In the genomic region with DNA sequence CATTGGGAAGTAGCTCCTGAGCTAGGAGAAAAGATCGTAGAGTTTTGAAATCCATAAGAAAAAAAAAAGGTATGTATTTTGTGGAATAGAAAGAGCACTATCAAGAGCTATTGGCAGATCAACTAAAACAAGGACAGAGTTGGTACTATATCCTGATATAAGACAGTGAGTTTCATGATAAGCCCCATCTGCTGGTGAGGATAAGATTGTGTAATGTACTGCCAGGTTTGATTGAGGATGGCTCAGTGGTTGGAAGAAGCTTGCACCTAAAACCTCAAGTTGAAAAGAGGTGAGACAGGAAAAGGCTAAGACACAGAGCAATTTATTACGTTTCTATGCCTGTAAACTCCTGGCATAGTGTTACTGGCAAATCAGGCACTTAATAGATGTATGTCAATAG, we compare ENCODE assay signal across 10 cellular contexts.
DNase-seq lines count a peak whose midpoint lies in the region; ATAC-seq and TF ChIP-seq lines count a peak whose summit lies in the region.
"Had no signal": no experiment of that assay in that cellular context is flagged by ENCODE, and none has a peak within 500 bp of the region (broad histone marks: within the 10 kb centered on the region; RNA-seq: fewer than 3 reads in every experiment).

No MANE protein-coding gene starts in this region.

- intact Hi-C loops in vagina (cut with DNase I) = no loop called here

- H3K36me3 ChIP-seq in brain microvascular endothelial cell (replicated peaks) (no peaks in the 10 kb centered on the region), vagina (no peaks in the 10 kb centered on the region), mesenchymal stem cell (ENCODE audit: control insufficient read depth in 1 of 2, insufficient read depth in 2 of 2, low read depth in 1 of 2, low read length in 2 of 2) (no peaks in the 10 kb centered on the region)

- no peak overlapping the region for H3K4me2 ChIP-seq in mesenchymal stem cell (ENCODE audit: low read length, poor library complexity, severe bottlenecking)

- H3K23ac ChIP-seq in mesenchymal stem cell (ENCODE audit: low read length in 2 of 2) = no peak overlapping the region

- no peak overlapping the region for H2BK12ac ChIP-seq in mesenchymal stem cell (ENCODE audit: low read length in 2 of 2)

- H3K79me1 ChIP-seq in mesenchymal stem cell (replicated peaks; ENCODE audit: low read length, poor library complexity, severe bottlenecking) = no peaks in the 10 kb centered on the region

- ATAC-seq in GM19455 (IDR thresholded peaks at IDR 0.05; ENCODE audit: unreplicated experiment) = no peak

- TF ChIP-seq CTCF in brain microvascular endothelial cell (IDR thresholded peaks at IDR 0.05; ENCODE audit: low read depth, low read length, missing control alignments) (peak; percentile 38), vagina (IDR thresholded peaks at IDR 0.05) (peak in 1 of 3 experiments; percentile 19)

- H2BK5ac ChIP-seq in mesenchymal stem cell (ENCODE audit: low read depth, low read length, poor library complexity, severe bottlenecking) = no peak overlapping the region

- in situ Hi-C loops in brain microvascular endothelial cell (cut with HindIII; ENCODE audit: low pct_ligation_motif_present, low sequenced_read_pairs) = no loop called here

- H3K4me1 ChIP-seq in vagina = no peaks in the 10 kb centered on the region
- H3K4me1 ChIP-seq in mesenchymal stem cell (ENCODE audit: control insufficient read depth, insufficient read depth, low read depth, low read length) = no peaks in the 10 kb centered on the region

- H3K18ac ChIP-seq in mesenchymal stem cell (ENCODE audit: low read depth in 1 of 2, low read length in 2 of 2) = no peak overlapping the region

- no peak overlapping the region for H2AFZ ChIP-seq in mesenchymal stem cell (ENCODE audit: low read depth, low read length)

- no peak for TF ChIP-seq POLR2A in vagina (IDR thresholded peaks at IDR 0.05)

- H2BK15ac ChIP-seq in mesenchymal stem cell (ENCODE audit: low read depth, poor library complexity, severe bottlenecking) = no peak overlapping the region

- H3K27me3 ChIP-seq in brain microvascular endothelial cell (replicated peaks) (no peaks in the 10 kb centered on the region), vagina (no peaks in the 10 kb centered on the region), mesenchymal stem cell (ENCODE audit: control insufficient read depth in 1 of 2, insufficient read depth in 1 of 2, low read length in 2 of 2) (peaks cover 0 to 5% of the 10 kb centered on the region in 2 experiments)

- H2AK5ac ChIP-seq in mesenchymal stem cell (ENCODE audit: low read length, severe bottlenecking) = no peak overlapping the region

- 72% methylated on average over 1 of the region's 2 CpGs for WGBS in mesenchymal stem cell

- no peak overlapping the region for H4K91ac ChIP-seq in mesenchymal stem cell (ENCODE audit: low read length)

- H3K9ac ChIP-seq in mesenchymal stem cell (ENCODE audit: low read length) = no peak overlapping the region

- H4K8ac ChIP-seq in mesenchymal stem cell (ENCODE audit: low read length) = no peak overlapping the region

- H3K4ac ChIP-seq in mesenchymal stem cell (ENCODE audit: low read depth in 1 of 2, low read length in 2 of 2) = no peak overlapping the region

- H3K9me3 ChIP-seq in vagina (no peaks in the 10 kb centered on the region), mesenchymal stem cell (ENCODE audit: control insufficient read depth, low read length) (no peaks in the 10 kb centered on the region)

- H3K4me3 ChIP-seq in brain microvascular endothelial cell (ENCODE audit: low read depth, low read length) (no peak overlapping the region), vagina (no peak overlapping the region), mesenchymal stem cell (ENCODE audit: insufficient read depth in 1 of 2, low read depth in 1 of 2, low read length in 2 of 2) (no peak overlapping the region)

- H2BK120ac ChIP-seq in mesenchymal stem cell (ENCODE audit: low read depth, low read length) = no peak overlapping the region

- DNase-seq in NCI-H1105 treated with DMSO at 0.1 percent for 48 hours (lab: John Stamatoyannopoulos, UW) (peak; percentile 12), NCI-H1105 (lab: John Stamatoyannopoulos, UW) (no peak), NCI-H524 (lab: John Stamatoyannopoulos, UW) (peak; percentile 34 to 47), brain microvascular endothelial cell (no peak), pons (ENCODE audit: low spot score) (peak; percentile 35), vagina (ENCODE audit: extremely low spot score in 2 of 2) (no peak), mesenchymal stem cell (no peak)
- DNase-seq: ACHN; stimulated activated CD4-positive, alpha-beta T cell treated with anti-CD3 and anti-CD28 coated beads, Interleukin-15, amount 100 ng/mL, for 24 hours had no signal

- H3K14ac ChIP-seq in mesenchymal stem cell (ENCODE audit: low read length in 2 of 2) = no peak overlapping the region

- H3K27ac ChIP-seq in brain microvascular endothelial cell (no peak overlapping the region), vagina (no peak overlapping the region), mesenchymal stem cell (ENCODE audit: low read length, poor library complexity, severe bottlenecking) (no peak overlapping the region)

Comparison
In these comparisons a context has a peak if more than half of its experiments do, and no peak if none do; other contexts are left out.
1. DNase-seq: peak in NCI-H1105 treated with DMSO at 0.1 percent for 48 hours (single experiment), NCI-H524 (2 of 2) and pons (single experiment); none in NCI-H1105 (single experiment), brain microvascular endothelial cell (single experiment), vagina (0 of 2) and mesenchymal stem cell (single experiment).